ENCODE assay signal across 1 cellular context in genomic region chr14:75510547-75510946, GRCh38.
TF ChIP-seq lines count a peak whose summit lies in the region.

No MANE protein-coding gene starts in this region.

TF ChIP-seq in A549, 52 proteins besides CTCF, POLR2A, EP300 and RAD21:
- TF ChIP-seq PBX3 (IDR thresholded peaks at IDR 0.05) (no peak), HMGXB4 (CRISPR knock-in tag; IDR thresholded peaks at IDR 0.05; ENCODE audit: borderline replicate concordance) (no peak), RARB (CRISPR knock-in tag; IDR thresholded peaks at IDR 0.05) (no peak), JUN (IDR thresholded peaks at IDR 0.05) (no peak), FOSL2 (IDR thresholded peaks at IDR 0.05) (no peak), FOSL2 (CRISPR knock-in tag; IDR thresholded peaks at IDR 0.05) (no peak), ZC3H11A (IDR thresholded peaks at IDR 0.05) (no peak), ESRRA (IDR thresholded peaks at IDR 0.05; ENCODE audit: borderline replicate concordance, low read length) (no peak), HEYL (CRISPR knock-in tag; IDR thresholded peaks at IDR 0.05) (no peak), HOXB5 (CRISPR knock-in tag; IDR thresholded peaks at IDR 0.05) (no peak), CHD2 (IDR thresholded peaks at IDR 0.05; ENCODE audit: low read length, partially characterized antibody) (no peak), MAFK (IDR thresholded peaks at IDR 0.05; ENCODE audit: partially characterized antibody) (no peak), TFCP2L1 (CRISPR knock-in tag; IDR thresholded peaks at IDR 0.05) (no peak), CBX8 (IDR thresholded peaks at IDR 0.05) (no peak), MAZ (IDR thresholded peaks at IDR 0.05; ENCODE audit: borderline replicate concordance, low read depth, low read length) (no peak), RNF2 (IDR thresholded peaks at IDR 0.05; ENCODE audit: borderline replicate concordance, low read depth) (no peak), HES2 (IDR thresholded peaks at IDR 0.05) (no peak), NPAS2 (CRISPR knock-in tag; IDR thresholded peaks at IDR 0.05; ENCODE audit: borderline replicate concordance) (no peak), KDM5A (IDR thresholded peaks at IDR 0.05) (no peak), SREBF2 (IDR thresholded peaks at IDR 0.05) (no peak), ZFP36 (IDR thresholded peaks at IDR 0.05; ENCODE audit: borderline replicate concordance, partially characterized antibody) (no peak)
